10 cellular contexts compared by ENCODE assay signal in genomic region chr5:82364497-82364896, GRCh38.
A peak's percentile ranks its signal among the peaks of the same experiment; 100 is the strongest.
DNase-seq lines count a peak whose midpoint lies in the region; ATAC-seq, FAIRE-seq and TF ChIP-seq lines count a peak whose summit lies in the region.
"Had no signal": no experiment of that assay in that cellular context is flagged by ENCODE, and none has a peak within 500 bp of the region (broad histone marks: within the 10 kb centered on the region; RNA-seq: fewer than 3 reads in every experiment).

No MANE protein-coding gene starts in this region.

- POLR2A ChIA-PET in AG04449 (lab: Yijun Ruan, JAX) = no interaction called here

- no peaks in the 10 kb centered on the region for H3K9me3 Mint-ChIP-seq in stimulated activated effector memory CD8-positive, alpha-beta T cell treated with anti-CD3 and anti-CD28 coated beads, Interleukin-12 subunit alpha, Interleukin-12 subunit beta, amount 100 ng/mL, for 72 hours

- H3K4me3 ChIP-seq in AG04449 (ENCODE audit: low read depth, low read length) = no peak overlapping the region

- no peak for ATAC-seq in GM21737 (IDR thresholded peaks at IDR 0.05; ENCODE audit: unreplicated experiment)
- ATAC-seq in stimulated activated effector memory CD8-positive, alpha-beta T cell treated with anti-CD3 and anti-CD28 coated beads, Interleukin-12 subunit alpha, Interleukin-12 subunit beta, amount 100 ng/mL, for 72 hours = no peak

- H3K36me3 Mint-ChIP-seq in stimulated activated effector memory CD8-positive, alpha-beta T cell treated with anti-CD3 and anti-CD28 coated beads, Interleukin-12 subunit alpha, Interleukin-12 subunit beta, amount 100 ng/mL, for 72 hours = no peaks in the 10 kb centered on the region

- CTCF ChIA-PET in AG04449 (lab: Yijun Ruan, JAX) = interaction anchor here (0.6 to 9.6 kb wide), 20 partner anchors 11 to 1200 kb away, joined by 3 to 91 read pairs (median 5); no protein-coding TSS in a partner anchor

- no peak overlapping the region for H3K27ac Mint-ChIP-seq in stimulated activated effector memory CD8-positive, alpha-beta T cell treated with anti-CD3 and anti-CD28 coated beads, Interleukin-12 subunit alpha, Interleukin-12 subunit beta, amount 100 ng/mL, for 72 hours

- FAIRE-seq in HTR-8/SVneo (lab: Jason Lieb, UNC) = no peak
- FAIRE-seq: colon had no signal

- no peak overlapping the region for H3K4me3 Mint-ChIP-seq in stimulated activated effector memory CD8-positive, alpha-beta T cell treated with anti-CD3 and anti-CD28 coated beads, Interleukin-12 subunit alpha, Interleukin-12 subunit beta, amount 100 ng/mL, for 72 hours

- TF ChIP-seq CTCF in AG04449 (IDR thresholded peaks at IDR 0.05; ENCODE audit: insufficient read depth, low read length, missing control alignments) = peak; percentile 59

- H3K4me1 Mint-ChIP-seq in stimulated activated effector memory CD8-positive, alpha-beta T cell treated with anti-CD3 and anti-CD28 coated beads, Interleukin-12 subunit alpha, Interleukin-12 subunit beta, amount 100 ng/mL, for 72 hours = peaks cover 22% of the 10 kb centered on the region

- DNase-seq in AG04449 (ENCODE audit: low read depth, low spot score) (peak; percentile 34), HTR-8/SVneo (ENCODE audit: insufficient read length, low spot score) (peak; percentile 34), astrocyte of the hippocampus (ENCODE audit: low read depth, low spot score) (peak; percentile 81), kidney glomerular epithelial cell (lab: John Stamatoyannopoulos, UW) (peak; percentile 47), HuH-7.5 (ENCODE audit: low spot score) (no peak)
- DNase-seq in activated CD4-positive, CD25-positive, alpha-beta regulatory T cell treated with anti-CD3 and anti-CD28 coated beads, Interleukin-2, amount 50 U/mL, for 72 hours = no peak
- DNase-seq in stimulated activated effector memory CD8-positive, alpha-beta T cell treated with anti-CD3 and anti-CD28 coated beads, Interleukin-12 subunit alpha, Interleukin-12 subunit beta, amount 100 ng/mL, for 72 hours (ENCODE audit: low spot score in 2 of 2) = no peak
- DNase-seq: NCI-H345 had no signal

Comparison
In these comparisons a context has a peak if more than half of its experiments do, and no peak if none do; other contexts are left out.
1. DNase-seq: peak in AG04449 (single experiment), HTR-8/SVneo (single experiment), astrocyte of the hippocampus (single experiment) and kidney glomerular epithelial cell (single experiment); none in activated CD4-positive, CD25-positive, alpha-beta regulatory T cell treated with anti-CD3 and anti-CD28 coated beads, Interleukin-2, amount 50 U/mL, for 72 hours (single experiment), HuH-7.5 (single experiment) and stimulated activated effector memory CD8-positive, alpha-beta T cell treated with anti-CD3 and anti-CD28 coated beads, Interleukin-12 subunit alpha, Interleukin-12 subunit beta, amount 100 ng/mL, for 72 hours (0 of 2).